Comparison of ENCODE assay signal across 11 cellular contexts in the genomic region with DNA sequence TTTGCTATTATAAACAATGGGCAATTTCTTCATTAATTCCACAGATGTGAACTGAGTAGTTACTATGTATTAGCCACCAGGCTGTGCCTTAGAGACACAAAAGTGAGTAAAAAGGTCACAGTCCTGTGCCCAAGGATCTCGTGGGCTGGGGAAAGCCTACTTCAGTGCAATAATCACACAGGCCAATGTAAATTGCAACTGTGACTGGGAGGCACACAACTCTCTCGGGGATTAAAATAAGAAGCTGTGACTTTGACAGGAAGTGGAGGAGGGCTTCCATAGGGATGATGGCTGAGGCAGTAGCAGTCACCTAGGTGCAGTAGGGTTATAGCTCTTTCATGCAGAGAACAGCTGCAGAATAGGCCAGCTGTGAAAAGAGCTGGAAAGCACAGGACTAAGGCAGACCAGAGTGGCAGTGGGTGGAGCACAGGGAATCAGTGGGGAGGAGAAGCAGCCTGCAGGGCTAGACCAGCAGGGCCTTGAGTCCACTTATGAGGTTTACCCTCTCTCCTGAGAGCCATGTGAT.
DNase-seq lines count a peak whose midpoint lies in the region; ATAC-seq, FAIRE-seq and TF ChIP-seq lines count a peak whose summit lies in the region.
"Had no signal": no experiment of that assay in that cellular context is flagged by ENCODE, and none has a peak within 500 bp of the region (broad histone marks: within the 10 kb centered on the region; RNA-seq: fewer than 3 reads in every experiment).

No MANE protein-coding gene starts in this region.

- H3K4me1 ChIP-seq in BE2C (peaks cover 10% of the 10 kb centered on the region), heart right ventricle (peaks cover 0 to 6% (median 0%) of the 10 kb centered on the region in 9 donors), gastroesophageal sphincter (no peaks in the 10 kb centered on the region)
- H3K4me1 ChIP-seq: SJSA1 had no signal

- TF ChIP-seq EP300 in gastroesophageal sphincter (IDR thresholded peaks at IDR 0.05) = no peak

- DNase-seq in BE2C = no peak
- DNase-seq in NCI-H82 treated with DMSO at 0.1 percent for 48 hours (lab: John Stamatoyannopoulos, UW; ENCODE audit: unreplicated experiment) = peak; percentile 67
- DNase-seq in heart right ventricle = no peak
- no peak for DNase-seq in RCC 7860 (ENCODE audit: low spot score)
- DNase-seq: activated effector memory CD4-positive, alpha-beta T cell treated with Interleukin-2 at 50 U/mL for 16 hours; naive B cell had no signal

- ATAC-seq in GM18519 (IDR thresholded peaks at IDR 0.05; ENCODE audit: low FRiP score, unreplicated experiment) = peak; percentile 53
- ATAC-seq in heart right ventricle = peak in 3 of 8 donors; percentile 34 to 57 (median 42)
- no peak for ATAC-seq in gastroesophageal sphincter
- no peak for ATAC-seq in GM19023 (IDR thresholded peaks at IDR 0.05; ENCODE audit: unreplicated experiment)
- ATAC-seq in GM18505 (IDR thresholded peaks at IDR 0.05; ENCODE audit: unreplicated experiment) = no peak

- H3K36me3 ChIP-seq in BE2C (no peaks in the 10 kb centered on the region), heart right ventricle (no peaks in the 10 kb centered on the region), gastroesophageal sphincter (no peaks in the 10 kb centered on the region)
- H3K36me3 ChIP-seq: SJSA1 had no signal

- intact Hi-C loops in heart right ventricle (cut with DNase I) = loop anchor here in 2 of 10 donors (10.0 kb wide), 2 partner anchors 62 to 252 kb away; no protein-coding TSS in a partner anchor

- H3K27ac ChIP-seq in heart right ventricle (no peak overlapping the region), gastroesophageal sphincter (no peak overlapping the region)
- H3K27ac ChIP-seq: SJSA1 had no signal

- TF ChIP-seq CTCF in BE2C (IDR thresholded peaks at IDR 0.05; ENCODE audit: low read depth, low read length) (0 out of 2 replicates have a peak, but pooled peaks have one; percentile 19), heart right ventricle (IDR thresholded peaks at IDR 0.05) (peak in 5 of 9 donors; percentile 5 to 25 (median 16)), gastroesophageal sphincter (IDR thresholded peaks at IDR 0.05) (no peak)

- 25 to 32% methylated on average over 2 of the region's 2 CpGs for WGBS in heart right ventricle, 2 donors
- WGBS in gastroesophageal sphincter (ENCODE audit: low coverage in 1 of 2), 2 donors = 25 to 47% methylated on average over 2 of the region's 2 CpGs

- no peaks in the 10 kb centered on the region for H3K27me3 ChIP-seq in BE2C
- H3K27me3 ChIP-seq in heart right ventricle = no peaks in the 10 kb centered on the region
- H3K27me3 ChIP-seq in gastroesophageal sphincter = no peaks in the 10 kb centered on the region

- no peak for FAIRE-seq in RCC 7860 (lab: Jason Lieb, UNC)

- H3K4me3 ChIP-seq in BE2C (ENCODE audit: low read depth, low read length) (no peak overlapping the region), heart right ventricle (no peak overlapping the region), gastroesophageal sphincter (no peak overlapping the region)
- H3K4me3 ChIP-seq: SJSA1 had no signal

- H3K9me3 ChIP-seq in BE2C (no peaks in the 10 kb centered on the region), heart right ventricle (no peaks in the 10 kb centered on the region), gastroesophageal sphincter (no peaks in the 10 kb centered on the region)
- H3K9me3 ChIP-seq: SJSA1 had no signal

- no peak for TF ChIP-seq POLR2A in gastroesophageal sphincter (IDR thresholded peaks at IDR 0.05)
- no peak for TF ChIP-seq POLR2A in GM18505 (IDR thresholded peaks at IDR 0.05; ENCODE audit: borderline replicate concordance, extremely low read depth, insufficient read depth, insufficient read length)

Comparison
In these comparisons a context has a peak if more than half of its experiments do, and no peak if none do; other contexts are left out.
1. CTCF ChIP-seq: peak in BE2C (single experiment) and heart right ventricle (5 of 9); none in gastroesophageal sphincter (0 of 4).